In genomic region chr2:157751462-157752058, GRCh38 we compare ENCODE assay signal across 10 cellular contexts.
DNase-seq lines count a peak whose midpoint lies in the region; ATAC-seq and TF ChIP-seq lines count a peak whose summit lies in the region.
"Had no signal": no experiment of that assay in that cellular context is flagged by ENCODE, and none has a peak within 500 bp of the region (broad histone marks: within the 10 kb centered on the region; RNA-seq: fewer than 3 reads in every experiment).

No MANE protein-coding gene starts in this region.

- peaks cover 0 to 51% (median 3%) of the 10 kb centered on the region in 4 donors for H3K36me3 ChIP-seq in upper lobe of left lung

- TF ChIP-seq POLR2A in upper lobe of left lung (IDR thresholded peaks at IDR 0.05) = no peak

- H3K9me3 ChIP-seq in upper lobe of left lung = peaks cover 0 to 3% (median 0%) of the 10 kb centered on the region in 4 donors

- H3K27me3 Mint-ChIP-seq in activated T-cell treated with anti-CD3 and anti-CD28 coated beads, Interleukin-2, amount 50 U/mL, for 4 hours (ENCODE audit: low read depth) = no peaks in the 10 kb centered on the region
- H3K27me3 Mint-ChIP-seq: naive thymus-derived CD8-positive, alpha-beta T cell had no signal

- DNase-seq in COR-L47 (lab: John Stamatoyannopoulos, UW) (peak; percentile 88), occipital lobe (lab: John Stamatoyannopoulos, UW) (peak; percentile 12), NCI-H1092 treated with DMSO at 0.1 percent for 48 hours (lab: John Stamatoyannopoulos, UW) (no peak), NCI-H1048 (lab: John Stamatoyannopoulos, UW) (no peak), upper lobe of left lung (no peak)
- DNase-seq in Jurkat, Clone E6-1 (ENCODE audit: low read depth, low spot score) = peak; percentile 26
- DNase-seq in activated T-cell treated with anti-CD3 and anti-CD28 coated beads, Interleukin-2, amount 50 U/mL, for 4 hours = peak; percentile 11

- TF ChIP-seq EP300 in upper lobe of left lung (IDR thresholded peaks at IDR 0.05) = no peak

- no peak overlapping the region for H3K4me3 Mint-ChIP-seq in activated T-cell treated with anti-CD3 and anti-CD28 coated beads, Interleukin-2, amount 50 U/mL, for 4 hours
- H3K4me3 Mint-ChIP-seq: activated T-cell treated with anti-CD3 and anti-CD28 coated beads, Interleukin-2, amount 50 U/mL, for 72 hours had no signal

- no peaks in the 10 kb centered on the region for H3K27me3 ChIP-seq in upper lobe of left lung

- no peak for TF ChIP-seq CTCF in upper lobe of left lung (IDR thresholded peaks at IDR 0.05)

- H3K4me3 ChIP-seq in Jurkat, Clone E6-1 (ENCODE audit: low read length) = no peak overlapping the region
- no peak overlapping the region for H3K4me3 ChIP-seq in upper lobe of left lung

- H3K27ac ChIP-seq in upper lobe of left lung = no peak overlapping the region

- H3K9me3 Mint-ChIP-seq in activated T-cell treated with anti-CD3 and anti-CD28 coated beads, Interleukin-2, amount 50 U/mL, for 4 hours = no peaks in the 10 kb centered on the region

- H3K4me1 Mint-ChIP-seq in activated T-cell treated with anti-CD3 and anti-CD28 coated beads, Interleukin-2, amount 50 U/mL, for 4 hours (ENCODE audit: low read depth) = peaks cover 5% of the 10 kb centered on the region

- ATAC-seq in GM19463 (IDR thresholded peaks at IDR 0.05; ENCODE audit: unreplicated experiment) (peak; percentile 68), upper lobe of left lung (ENCODE audit: low FRiP score in 2 of 2) (no peak)
- ATAC-seq in activated T-cell treated with anti-CD3 and anti-CD28 coated beads, Interleukin-2, amount 50 U/mL, for 4 hours = no peak
- ATAC-seq: naive thymus-derived CD8-positive, alpha-beta T cell had no signal

- H3K36me3 Mint-ChIP-seq in activated T-cell treated with anti-CD3 and anti-CD28 coated beads, Interleukin-2, amount 50 U/mL, for 4 hours (ENCODE audit: insufficient read depth) = peaks cover 57% of the 10 kb centered on the region

- no peaks in the 10 kb centered on the region for H3K4me1 ChIP-seq in upper lobe of left lung

- WGBS in upper lobe of left lung, 2 donors = 82 to 94% methylated on average over 5 to 6 of the region's 6 CpGs

Comparison
In these comparisons a context has a peak if more than half of its experiments do, and no peak if none do; other contexts are left out.
1. DNase-seq: peak in COR-L47 (single experiment), Jurkat, Clone E6-1 (single experiment), activated T-cell treated with anti-CD3 and anti-CD28 coated beads, Interleukin-2, amount 50 U/mL, for 4 hours (single experiment) and occipital lobe (single experiment); none in NCI-H1092 treated with DMSO at 0.1 percent for 48 hours (single experiment), NCI-H1048 (single experiment) and upper lobe of left lung (0 of 2).